In the genomic region with DNA sequence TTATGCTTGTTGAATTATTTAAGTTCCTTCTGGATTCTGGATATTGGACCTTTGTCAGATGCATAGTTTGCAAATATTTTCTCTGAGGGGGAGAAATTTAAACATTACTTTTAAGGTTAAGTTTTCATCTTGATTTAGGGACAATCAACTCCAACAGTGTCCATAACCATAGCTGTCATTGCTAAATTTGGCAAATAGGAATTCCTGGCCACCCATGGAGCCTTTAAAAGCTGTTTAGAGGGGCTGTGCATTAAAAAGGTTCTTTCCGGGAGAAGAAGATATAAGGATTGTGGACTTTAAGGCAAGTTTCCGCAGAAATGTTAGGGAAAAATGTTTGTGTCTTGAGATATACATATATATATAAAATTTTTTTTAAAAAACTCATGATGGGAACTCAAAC, we compare ENCODE assay signal across 1 cellular context.
TF ChIP-seq lines count a peak whose summit lies in the region.

No MANE protein-coding gene starts in this region.

TF ChIP-seq in A549, 52 proteins besides CTCF, POLR2A, EP300 and RAD21 (continued from another document):
- no peak for TF ChIP-seq NFE2L2 (conservative IDR thresholded peaks at IDR 0.05; ENCODE audit: low read length)
- no peak for TF ChIP-seq NPAS2 (CRISPR knock-in tag; IDR thresholded peaks at IDR 0.05; ENCODE audit: borderline replicate concordance)
- TF ChIP-seq EHMT2 (IDR thresholded peaks at IDR 0.05; ENCODE audit: low read depth) = no peak
- no peak for TF ChIP-seq TFCP2L1 (CRISPR knock-in tag; IDR thresholded peaks at IDR 0.05)
- no peak for TF ChIP-seq BCL3 (IDR thresholded peaks at IDR 0.05)
- no peak for TF ChIP-seq ZSCAN20 (CRISPR knock-in tag; IDR thresholded peaks at IDR 0.05)
- TF ChIP-seq REST (IDR thresholded peaks at IDR 0.05) = no peak
- no peak for TF ChIP-seq TP53 (CRISPR knock-in tag; IDR thresholded peaks at IDR 0.05)
- TF ChIP-seq HOXB5 (CRISPR knock-in tag; IDR thresholded peaks at IDR 0.05) = no peak
- no peak for TF ChIP-seq ELK1 (IDR thresholded peaks at IDR 0.05; ENCODE audit: low read depth, low read length)
- no peak for TF ChIP-seq MYC (IDR thresholded peaks at IDR 0.05; ENCODE audit: borderline replicate concordance, low read length)
